Comparison of ENCODE assay signal across 9 cellular contexts in the genomic region with DNA sequence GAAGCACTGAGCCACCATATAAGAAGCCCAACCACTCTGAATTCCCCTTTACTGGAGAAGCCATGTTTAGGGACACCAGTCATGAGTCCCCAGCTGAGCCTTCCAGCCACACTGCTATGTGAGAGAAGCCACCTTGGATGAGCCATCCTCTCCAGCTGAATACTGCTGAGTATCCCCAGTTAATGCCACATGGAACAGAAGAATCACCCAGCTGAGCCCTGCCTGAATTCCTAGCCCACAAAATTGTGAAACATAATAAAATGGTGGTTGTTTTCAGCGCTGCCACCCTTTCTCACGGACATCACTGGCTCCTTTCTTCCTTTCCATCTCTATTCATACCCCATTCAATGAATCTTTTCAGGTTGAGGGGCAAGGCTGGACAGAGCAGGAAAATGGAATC. TPM values are rescaled to one million over a fixed set of nuclear protein-coding genes. Genes with fewer than 3 reads are reported as not detected.
"Had no signal": no experiment of that assay in that cellular context is flagged by ENCODE, and none has a peak within 500 bp of the region (broad histone marks: within the 10 kb centered on the region; RNA-seq: fewer than 3 reads in every experiment).

No MANE protein-coding gene starts in this region.

- H3K27ac Mint-ChIP-seq: IgD-negative memory B cell had no signal

- H3K27ac ChIP-seq: HL-60 had no signal

- H3K4me3 ChIP-seq: K562 had no signal

- ATAC-seq: K562 had no signal

- FAIRE-seq: HTR-8/SVneo, K562 had no signal

- DNase-seq: IMR-90, KBM-7, KG1 had no signal

- H3K36me3 Mint-ChIP-seq: IgD-negative memory B cell had no signal

- H3K4me1 Mint-ChIP-seq: IgD-negative memory B cell had no signal

RNA-seq across cellular contexts. Expression of a gene that starts 22.1 kb away (rescaled TPM):
- total RNA-seq: HT-29, HT1080, IMR-90, K562 had no signal
- polyA plus RNA-seq: IgD-negative memory B cell, IMR-90, K562 had no signal
